In genomic region chr5:122458278-122458872, GRCh38 we compare ENCODE assay signal across 8 cellular contexts.
A peak's percentile ranks its signal among the peaks of the same experiment; 100 is the strongest.
DNase-seq lines count a peak whose midpoint lies in the region; ATAC-seq and TF ChIP-seq lines count a peak whose summit lies in the region.

No MANE protein-coding gene starts in this region.

- DNase-seq in body of pancreas = peak; percentile 10 to 27 (median 15)
- DNase-seq in osteocyte (ENCODE audit: extremely low spot score, unreplicated experiment) = no peak
- no peak for DNase-seq in CD4-positive, alpha-beta T cell
- no peak for DNase-seq in NCI-H146 treated with DMSO at 0.1 percent for 48 hours (lab: John Stamatoyannopoulos, UW; ENCODE audit: unreplicated experiment)
- no peak for DNase-seq in stimulated activated effector memory CD8-positive, alpha-beta T cell treated with anti-CD3 and anti-CD28 coated beads, Interleukin-12 subunit alpha, Interleukin-12 subunit beta, amount 100 ng/mL, for 72 hours (ENCODE audit: low spot score in 2 of 2)

- WGBS in body of pancreas, 2 donors = 81 to 85% methylated on average over 8 of the region's 8 CpGs

- TF ChIP-seq CTCF in GM12872 (IDR thresholded peaks at IDR 0.05; ENCODE audit: insufficient read depth, low read depth, low read length) (peak; percentile 62), body of pancreas (IDR thresholded peaks at IDR 0.05) (peak in 6 of 7 experiments; percentile 35 to 50 (median 41)), osteocyte (IDR thresholded peaks at IDR 0.05) (peak; percentile 56)
- TF ChIP-seq CTCF in CD4-positive, alpha-beta T cell (IDR thresholded peaks at IDR 0.05) = no peak

- H3K36me3 Mint-ChIP-seq in osteocyte (ENCODE audit: unreplicated experiment) = peaks cover 6% of the 10 kb centered on the region
- no peaks in the 10 kb centered on the region for H3K36me3 Mint-ChIP-seq in CD4-positive, alpha-beta T cell (ENCODE audit: low read depth)
- H3K36me3 Mint-ChIP-seq in stimulated activated effector memory CD8-positive, alpha-beta T cell treated with anti-CD3 and anti-CD28 coated beads, Interleukin-12 subunit alpha, Interleukin-12 subunit beta, amount 100 ng/mL, for 72 hours = no peaks in the 10 kb centered on the region

- no peaks in the 10 kb centered on the region for H3K4me1 ChIP-seq in body of pancreas

- H3K4me3 Mint-ChIP-seq in osteocyte (ENCODE audit: unreplicated experiment) = no peak overlapping the region
- no peak overlapping the region for H3K4me3 Mint-ChIP-seq in CD4-positive, alpha-beta T cell
- no peak overlapping the region for H3K4me3 Mint-ChIP-seq in stimulated activated effector memory CD8-positive, alpha-beta T cell treated with anti-CD3 and anti-CD28 coated beads, Interleukin-12 subunit alpha, Interleukin-12 subunit beta, amount 100 ng/mL, for 72 hours

- ATAC-seq in GM21515 (IDR thresholded peaks at IDR 0.05; ENCODE audit: unreplicated experiment) (peak; percentile 83), body of pancreas (no peak)
- no peak for ATAC-seq in CD4-positive, alpha-beta T cell (ENCODE audit: poor library complexity)
- ATAC-seq in stimulated activated effector memory CD8-positive, alpha-beta T cell treated with anti-CD3 and anti-CD28 coated beads, Interleukin-12 subunit alpha, Interleukin-12 subunit beta, amount 100 ng/mL, for 72 hours = no peak

- TF ChIP-seq EP300 in Ishikawa (IDR thresholded peaks at IDR 0.05; ENCODE audit: borderline replicate concordance) = no peak

- peaks cover 11% of the 10 kb centered on the region for H3K27me3 Mint-ChIP-seq in osteocyte (ENCODE audit: unreplicated experiment)
- H3K27me3 Mint-ChIP-seq in CD4-positive, alpha-beta T cell = peaks cover 4% of the 10 kb centered on the region

- TF ChIP-seq RAD21 in Ishikawa (IDR thresholded peaks at IDR 0.05; ENCODE audit: low read depth) = peak; percentile 65

- H3K9me3 Mint-ChIP-seq in osteocyte (ENCODE audit: unreplicated experiment) = no peaks in the 10 kb centered on the region
- H3K9me3 Mint-ChIP-seq in CD4-positive, alpha-beta T cell = no peaks in the 10 kb centered on the region
- peaks cover 5% of the 10 kb centered on the region for H3K9me3 Mint-ChIP-seq in stimulated activated effector memory CD8-positive, alpha-beta T cell treated with anti-CD3 and anti-CD28 coated beads, Interleukin-12 subunit alpha, Interleukin-12 subunit beta, amount 100 ng/mL, for 72 hours

- no peaks in the 10 kb centered on the region for H3K36me3 ChIP-seq in body of pancreas (replicated peaks in 1 of 2; ENCODE audit: insufficient read depth in 1 of 2, low read depth in 2 of 2)

- peaks cover 23% of the 10 kb centered on the region for H3K4me1 Mint-ChIP-seq in osteocyte (ENCODE audit: unreplicated experiment)
- H3K4me1 Mint-ChIP-seq in CD4-positive, alpha-beta T cell (ENCODE audit: low read depth) = no peaks in the 10 kb centered on the region
- no peaks in the 10 kb centered on the region for H3K4me1 Mint-ChIP-seq in stimulated activated effector memory CD8-positive, alpha-beta T cell treated with anti-CD3 and anti-CD28 coated beads, Interleukin-12 subunit alpha, Interleukin-12 subunit beta, amount 100 ng/mL, for 72 hours

- H3K4me3 ChIP-seq in body of pancreas = no peak overlapping the region

- no peak overlapping the region for H3K27ac Mint-ChIP-seq in osteocyte (ENCODE audit: unreplicated experiment)
- no peak overlapping the region for H3K27ac Mint-ChIP-seq in CD4-positive, alpha-beta T cell
- H3K27ac Mint-ChIP-seq in stimulated activated effector memory CD8-positive, alpha-beta T cell treated with anti-CD3 and anti-CD28 coated beads, Interleukin-12 subunit alpha, Interleukin-12 subunit beta, amount 100 ng/mL, for 72 hours = no peak overlapping the region

- no peaks in the 10 kb centered on the region for H3K27me3 ChIP-seq in body of pancreas
- no peaks in the 10 kb centered on the region for H3K27me3 ChIP-seq in CD4-positive, alpha-beta T cell (ENCODE audit: control insufficient read depth, insufficient read depth, low read length)

- TF ChIP-seq POLR2A in body of pancreas (IDR thresholded peaks at IDR 0.05) = no peak

- intact Hi-C loops in body of pancreas (cut with DNase I) = no loop called here
- intact Hi-C loops in CD4-positive, alpha-beta T cell (cut with DNase I, micrococcal nuclease) = no loop called here

- POLR2A ChIA-PET in CD4-positive, alpha-beta T cell (lab: Charles Lee) = no interaction called here

- CTCF ChIA-PET in CD4-positive, alpha-beta T cell (lab: Charles Lee) = no interaction called here

- H3K27ac ChIP-seq in body of pancreas = no peak overlapping the region
- H3K27ac ChIP-seq in CD4-positive, alpha-beta T cell (ENCODE audit: low read depth, low read length) = no peak overlapping the region

- no peaks in the 10 kb centered on the region for H3K9me3 ChIP-seq in body of pancreas
- no peaks in the 10 kb centered on the region for H3K9me3 ChIP-seq in CD4-positive, alpha-beta T cell (ENCODE audit: control insufficient read depth, low read length)

TF ChIP-seq in Ishikawa, 13 proteins besides CTCF, POLR2A, EP300 and RAD21:
- TF ChIP-seq TAF1 (IDR thresholded peaks at IDR 0.05; ENCODE audit: low read depth) = no peak
- no peak for TF ChIP-seq EGR1 (IDR thresholded peaks at IDR 0.05)

Comparison
In these comparisons a context has a peak if more than half of its experiments do, and no peak if none do; other contexts are left out.
1. DNase-seq: peak in body of pancreas (4 of 4); none in osteocyte (single experiment), CD4-positive, alpha-beta T cell (0 of 10), NCI-H146 treated with DMSO at 0.1 percent for 48 hours (single experiment) and stimulated activated effector memory CD8-positive, alpha-beta T cell treated with anti-CD3 and anti-CD28 coated beads, Interleukin-12 subunit alpha, Interleukin-12 subunit beta, amount 100 ng/mL, for 72 hours (0 of 2).